12 cellular contexts compared by ENCODE assay signal in genomic region chr1:213622365-213623087, GRCh38.
A peak's percentile ranks its signal among the peaks of the same experiment; 100 is the strongest.
DNase-seq lines count a peak whose midpoint lies in the region; ATAC-seq lines count a peak whose summit lies in the region.
"Had no signal": no experiment of that assay in that cellular context is flagged by ENCODE, and none has a peak within 500 bp of the region (broad histone marks: within the 10 kb centered on the region; RNA-seq: fewer than 3 reads in every experiment).

No MANE protein-coding gene starts in this region.

- ATAC-seq in GM18498 (IDR thresholded peaks at IDR 0.05; ENCODE audit: unreplicated experiment) (peak; percentile 70), GM19467 (IDR thresholded peaks at IDR 0.05; ENCODE audit: unreplicated experiment) (peak; percentile 86), HG03342 (IDR thresholded peaks at IDR 0.05; ENCODE audit: unreplicated experiment) (peak; percentile 67), Right ventricle myocardium superior (ENCODE audit: poor library complexity) (no peak)
- ATAC-seq: right cardiac atrium had no signal

- intact Hi-C loops in Right ventricle myocardium superior (cut with DNase I) = no loop called here

- DNase-seq in astrocyte of the hippocampus (ENCODE audit: low read depth, low spot score) (peak; percentile 6), GM19238 (ENCODE audit: insufficient read length, low spot score) (no peak), Right ventricle myocardium superior (no peak), LoVo (ENCODE audit: low spot score) (no peak), NCI-H82 treated with DMSO at 0.1 percent for 48 hours (lab: John Stamatoyannopoulos, UW; ENCODE audit: unreplicated experiment) (no peak)
- DNase-seq: activated effector memory CD4-positive, alpha-beta T cell treated with Interleukin-2 at 50 U/mL for 16 hours; COR-L47; kidney glomerular epithelial cell; right cardiac atrium had no signal
